8 cellular contexts compared by ENCODE assay signal in genomic region chr1:241640149-241640866, GRCh38. TPM values are rescaled to one million over a fixed set of nuclear protein-coding genes. Genes with fewer than 3 reads are reported as not detected.
DNase-seq lines count a peak whose midpoint lies in the region; ATAC-seq and TF ChIP-seq lines count a peak whose summit lies in the region.

Gene CHML (minus strand): TSS chr1:241640369. CDS start chr1:241635766, 4,603 bp downstream.
A gene with protein sequence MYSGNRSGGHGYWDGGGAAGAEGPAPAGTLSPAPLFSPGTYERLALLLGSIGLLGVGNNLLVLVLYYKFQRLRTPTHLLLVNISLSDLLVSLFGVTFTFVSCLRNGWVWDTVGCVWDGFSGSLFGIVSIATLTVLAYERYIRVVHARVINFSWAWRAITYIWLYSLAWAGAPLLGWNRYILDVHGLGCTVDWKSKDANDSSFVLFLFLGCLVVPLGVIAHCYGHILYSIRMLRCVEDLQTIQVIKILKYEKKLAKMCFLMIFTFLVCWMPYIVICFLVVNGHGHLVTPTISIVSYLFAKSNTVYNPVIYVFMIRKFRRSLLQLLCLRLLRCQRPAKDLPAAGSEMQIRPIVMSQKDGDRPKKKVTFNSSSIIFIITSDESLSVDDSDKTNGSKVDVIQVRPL (minus strand): TSS chr1:241640369. CDS start chr1:241640254, 115 bp downstream.

- no peak for TF ChIP-seq CTCF in AG09319 (IDR thresholded peaks at IDR 0.05; ENCODE audit: low read depth, low read length)

- ATAC-seq in GM19025 (IDR thresholded peaks at IDR 0.05; ENCODE audit: low read depth, unreplicated experiment) (peak; percentile 95), HG03196 (IDR thresholded peaks at IDR 0.05; ENCODE audit: unreplicated experiment) (peak; percentile 90)

- DNase-seq in AG09319 (ENCODE audit: extremely low read depth, low read depth) (peak; percentile 61), NCI-H446 (lab: John Stamatoyannopoulos, UW) (peak; percentile 57 to 96), cerebellum (ENCODE audit: low spot score) (peak; percentile 96), kidney glomerular epithelial cell (lab: John Stamatoyannopoulos, UW) (peak; percentile 69)
- DNase-seq in activated CD4-positive, CD25-positive, alpha-beta regulatory T cell treated with anti-CD3 and anti-CD28 coated beads, Interleukin-2, amount 50 U/mL, for 72 hours: peak; percentile 96
- peak; percentile 87 to 94 for DNase-seq in stimulated activated CD4-positive, alpha-beta T cell treated with anti-CD3 and anti-CD28 coated beads, Interleukin-15, amount 100 ng/mL, for 48 hours (ENCODE audit: low read depth in 2 of 2)

RNA-seq across cellular contexts. Expression of gene CHML, which starts in this region (rescaled TPM):
- 59.8 TPM for total RNA-seq in cerebellum

RNA-seq across cellular contexts. Expression of the second gene that starts in this region (rescaled TPM):
- total RNA-seq in cerebellum: 10.2 TPM

Comparison
In these comparisons a context has a peak if more than half of its experiments do, and no peak if none do; other contexts are left out.
1. Peak in every context shown above with its lines: DNase-seq and ATAC-seq.